Comparison of ENCODE assay signal across 32 cellular contexts in the genomic region with DNA sequence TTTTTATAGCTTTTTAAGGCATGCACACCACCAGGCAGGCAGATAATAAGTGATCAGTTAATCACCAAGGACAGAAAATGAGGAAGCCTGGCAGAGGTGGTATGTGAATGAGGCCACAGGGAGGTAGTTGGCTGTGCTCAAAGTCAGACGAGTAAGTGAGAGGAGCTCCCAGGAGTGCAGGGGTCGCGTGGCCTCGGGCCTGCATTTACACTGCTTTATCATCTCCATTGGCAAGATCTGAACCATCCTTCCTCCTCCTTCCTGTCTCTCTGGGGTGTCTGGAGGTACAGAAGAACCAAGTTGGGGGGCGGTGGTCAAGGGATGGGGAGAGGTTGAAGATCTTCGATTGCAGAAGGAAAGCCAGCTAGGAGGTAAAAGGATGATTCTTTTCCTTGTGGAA.
"Had no signal": no experiment of that assay in that cellular context is flagged by ENCODE, and none has a peak within 500 bp of the region (broad histone marks: within the 10 kb centered on the region; RNA-seq: fewer than 3 reads in every experiment).

No MANE protein-coding gene starts in this region.

- H3K27me3 ChIP-seq: adrenal gland, body of pancreas, esophagus squamous epithelium had no signal

- H3K4me3 Mint-ChIP-seq: activated CD4-positive, alpha-beta memory T cell treated with anti-CD3 and anti-CD28 coated beads for 36 hours; activated CD4-positive, alpha-beta T cell treated with anti-CD3 and anti-CD28 coated beads for 36 hours; activated CD4-positive, alpha-beta T cell treated with anti-CD3 and anti-CD28 coated beads, Interleukin-2, amount 10 ng/mL, durations not matched to agents 24 days and 14 days; activated CD8-positive, alpha-beta T cell treated with anti-CD3 and anti-CD28 coated beads, Interleukin-2, amount 10 ng/mL, durations not matched to agents 7 days and 5 days; activated naive CD4-positive, alpha-beta T cell treated with anti-CD3 and anti-CD28 coated beads for 36 hours; activated naive CD4-positive, alpha-beta T cell treated with anti-CD3 and anti-CD28 coated beads, Interleukin-2, amount 50 U/mL, for 24 hours; activated naive CD8-positive, alpha-beta T cell treated with anti-CD3 and anti-CD28 coated beads for 36 hours; activated naive CD8-positive, alpha-beta T cell treated with anti-CD3 and anti-CD28 coated beads, Interleukin-2, amount 50 U/mL, for 24 hours; activated T-cell treated with anti-CD3 and anti-CD28 coated beads, Interleukin-2, amount 50 U/mL, for 24 hours; activated T-cell treated with anti-CD3 and anti-CD28 coated beads, Interleukin-2, amount 50 U/mL, for 72 hours; effector memory CD8-positive, alpha-beta T cell; T-helper 17 cell; T-helper 2 cell treated with Interferon-gamma antibody and Interleukin-4, amounts not matched to agents 5 μg/mL and 100 μg/mL, for 36 hours had no signal

- H3K27me3 Mint-ChIP-seq: activated CD4-positive, alpha-beta memory T cell treated with anti-CD3 and anti-CD28 coated beads for 36 hours; activated CD4-positive, alpha-beta T cell treated with anti-CD3 and anti-CD28 coated beads for 36 hours; activated CD4-positive, alpha-beta T cell treated with anti-CD3 and anti-CD28 coated beads, Interleukin-2, amount 10 ng/mL, durations not matched to agents 24 days and 14 days; activated naive CD4-positive, alpha-beta T cell treated with anti-CD3 and anti-CD28 coated beads, Interleukin-2, amount 50 U/mL, for 24 hours; activated naive CD8-positive, alpha-beta T cell treated with anti-CD3 and anti-CD28 coated beads, Interleukin-2, amount 50 U/mL, for 24 hours; activated T-cell treated with anti-CD3 and anti-CD28 coated beads, Interleukin-2, amount 50 U/mL, for 24 hours had no signal

- H3K4me1 Mint-ChIP-seq: activated CD4-positive, alpha-beta T cell treated with anti-CD3 and anti-CD28 coated beads for 36 hours; activated CD4-positive, alpha-beta T cell treated with anti-CD3 and anti-CD28 coated beads, Interleukin-2, amount 10 ng/mL, durations not matched to agents 24 days and 14 days; activated naive CD4-positive, alpha-beta T cell treated with anti-CD3 and anti-CD28 coated beads, Interleukin-2, amount 50 U/mL, for 24 hours; activated naive CD8-positive, alpha-beta T cell treated with anti-CD3 and anti-CD28 coated beads for 36 hours; activated naive CD8-positive, alpha-beta T cell treated with anti-CD3 and anti-CD28 coated beads, Interleukin-2, amount 50 U/mL, for 24 hours; T-helper 17 cell had no signal

- H3K9me3 ChIP-seq: adrenal gland, body of pancreas, esophagus squamous epithelium, gastroesophageal sphincter had no signal

- H3K4me1 ChIP-seq: adrenal gland, gastroesophageal sphincter had no signal

- H3K27ac ChIP-seq: adrenal gland, body of pancreas, esophagus squamous epithelium, gastroesophageal sphincter had no signal

- H3K36me3 ChIP-seq: adrenal gland, esophagus squamous epithelium, gastroesophageal sphincter had no signal

- H3K36me3 Mint-ChIP-seq: activated CD4-positive, alpha-beta memory T cell treated with anti-CD3 and anti-CD28 coated beads for 36 hours; activated naive CD4-positive, alpha-beta T cell treated with anti-CD3 and anti-CD28 coated beads, Interleukin-2, amount 50 U/mL, for 24 hours; activated naive CD8-positive, alpha-beta T cell treated with anti-CD3 and anti-CD28 coated beads for 36 hours had no signal

- H3K27ac Mint-ChIP-seq: activated CD4-positive, alpha-beta memory T cell treated with anti-CD3 and anti-CD28 coated beads for 36 hours; activated CD4-positive, alpha-beta T cell treated with anti-CD3 and anti-CD28 coated beads for 36 hours; activated CD4-positive, alpha-beta T cell treated with anti-CD3 and anti-CD28 coated beads, Interleukin-2, amount 10 ng/mL, durations not matched to agents 24 days and 14 days; activated CD8-positive, alpha-beta T cell treated with anti-CD3 and anti-CD28 coated beads, Interleukin-2, amount 10 ng/mL, durations not matched to agents 7 days and 5 days; activated naive CD4-positive, alpha-beta T cell treated with anti-CD3 and anti-CD28 coated beads for 36 hours; activated naive CD4-positive, alpha-beta T cell treated with anti-CD3 and anti-CD28 coated beads, Interleukin-2, amount 50 U/mL, for 24 hours; activated naive CD8-positive, alpha-beta T cell treated with anti-CD3 and anti-CD28 coated beads for 36 hours; activated naive CD8-positive, alpha-beta T cell treated with anti-CD3 and anti-CD28 coated beads, Interleukin-2, amount 50 U/mL, for 24 hours; activated T-cell treated with anti-CD3 and anti-CD28 coated beads, Interleukin-2, amount 50 U/mL, for 24 hours; activated T-cell treated with anti-CD3 and anti-CD28 coated beads, Interleukin-2, amount 50 U/mL, for 72 hours; effector memory CD8-positive, alpha-beta T cell; T-helper 17 cell; T-helper 2 cell treated with Interferon-gamma antibody and Interleukin-4, amounts not matched to agents 5 μg/mL and 100 μg/mL, for 36 hours had no signal

- H3K4me3 ChIP-seq: adrenal gland, body of pancreas, esophagus squamous epithelium, gastroesophageal sphincter had no signal

- ATAC-seq: activated CD4-positive, alpha-beta T cell treated with anti-CD3 and anti-CD28 coated beads for 36 hours; activated CD8-positive, alpha-beta T cell treated with anti-CD3 and anti-CD28 coated beads, Interleukin-2, amount 10 ng/mL, durations not matched to agents 7 days and 5 days; activated naive CD8-positive, alpha-beta T cell treated with anti-CD3 and anti-CD28 coated beads, Interleukin-2, amount 50 U/mL, for 24 hours; activated T-cell treated with anti-CD3 and anti-CD28 coated beads, Interleukin-2, amount 50 U/mL, for 72 hours; body of pancreas; effector memory CD8-positive, alpha-beta T cell; gastroesophageal sphincter; T-helper 17 cell had no signal

- DNase-seq: activated CD4-positive, alpha-beta memory T cell treated with anti-CD3 and anti-CD28 coated beads for 36 hours; activated CD4-positive, alpha-beta T cell treated with anti-CD3 and anti-CD28 coated beads for 36 hours; activated CD4-positive, alpha-beta T cell treated with anti-CD3 and anti-CD28 coated beads, Interleukin-2, amount 10 ng/mL, durations not matched to agents 24 days and 14 days; activated CD4-positive, CD25-positive, alpha-beta regulatory T cell; activated CD4-positive, CD25-positive, alpha-beta regulatory T cell treated with anti-CD3 and anti-CD28 coated beads, Interleukin-2, amount 50 U/mL, for 72 hours; activated CD8-positive, alpha-beta memory T cell treated with anti-CD3 and anti-CD28 coated beads, Interleukin-2, amount 50 U/mL, for 48 hours; activated CD8-positive, alpha-beta T cell treated with anti-CD3 and anti-CD28 coated beads, Interleukin-2, amount 10 ng/mL, durations not matched to agents 7 days and 5 days; activated naive CD4-positive, alpha-beta T cell treated with anti-CD3 and anti-CD28 coated beads for 36 hours; activated naive CD8-positive, alpha-beta T cell treated with anti-CD3 and anti-CD28 coated beads for 36 hours; activated naive CD8-positive, alpha-beta T cell treated with anti-CD3 and anti-CD28 coated beads, Interleukin-2, amount 50 U/mL, for 24 hours; activated T-cell treated with anti-CD3 and anti-CD28 coated beads for 4 hours; activated T-cell treated with anti-CD3 and anti-CD28 coated beads, Interleukin-2, amount 50 U/mL, for 24 hours; activated T-cell treated with anti-CD3 and anti-CD28 coated beads, Interleukin-2, amount 50 U/mL, for 72 hours; adrenal gland; amygdala; aorta; body of pancreas; caudate nucleus; cortex of kidney; dermis blood vessel endothelial cell; effector CD4-positive, alpha-beta T cell; effector memory CD8-positive, alpha-beta T cell; erythroblast; esophagus squamous epithelium; foreskin melanocyte; head of caudate nucleus; T-helper 1 cell; T-helper 17 cell; T1000 had no signal

- H3K9me3 Mint-ChIP-seq: activated CD4-positive, alpha-beta memory T cell treated with anti-CD3 and anti-CD28 coated beads for 36 hours; activated CD4-positive, alpha-beta T cell treated with anti-CD3 and anti-CD28 coated beads, Interleukin-2, amount 10 ng/mL, durations not matched to agents 24 days and 14 days; activated naive CD4-positive, alpha-beta T cell treated with anti-CD3 and anti-CD28 coated beads for 36 hours; activated naive CD4-positive, alpha-beta T cell treated with anti-CD3 and anti-CD28 coated beads, Interleukin-2, amount 50 U/mL, for 24 hours; activated naive CD8-positive, alpha-beta T cell treated with anti-CD3 and anti-CD28 coated beads for 36 hours; activated naive CD8-positive, alpha-beta T cell treated with anti-CD3 and anti-CD28 coated beads, Interleukin-2, amount 50 U/mL, for 24 hours; activated T-cell treated with anti-CD3 and anti-CD28 coated beads, Interleukin-2, amount 50 U/mL, for 24 hours; T-helper 2 cell treated with Interferon-gamma antibody and Interleukin-4, amounts not matched to agents 5 μg/mL and 100 μg/mL, for 36 hours had no signal
